In the genomic region with DNA sequence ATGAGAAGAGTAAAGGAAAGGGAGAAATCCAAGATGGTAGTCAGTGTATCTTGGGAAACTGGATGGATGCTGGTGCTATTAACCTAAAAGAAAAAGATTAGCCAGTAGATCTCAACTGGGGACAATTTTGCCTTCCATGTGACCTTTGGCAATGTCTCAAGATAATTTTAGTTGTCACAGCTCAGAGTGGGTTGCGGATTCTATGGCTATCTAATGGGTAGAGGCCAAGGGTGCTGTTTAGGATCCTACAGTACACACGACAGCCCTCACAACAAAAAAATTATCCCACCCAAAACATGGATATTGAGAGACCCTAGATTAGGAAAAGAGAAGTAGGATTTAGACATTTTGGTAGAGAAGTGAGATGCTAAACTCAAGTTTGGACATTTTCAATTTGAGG, we compare ENCODE assay signal across 26 cellular contexts.
"Had no signal": no experiment of that assay in that cellular context is flagged by ENCODE, and none has a peak within 500 bp of the region (broad histone marks: within the 10 kb centered on the region; RNA-seq: fewer than 3 reads in every experiment).

No MANE protein-coding gene starts in this region.

- H2AFZ ChIP-seq: neural progenitor cell had no signal

- H3K27me3 ChIP-seq: neural progenitor cell, neutrophil, right lobe of liver, sigmoid colon, stomach, thyroid gland, tibial nerve, upper lobe of left lung, vagina had no signal

- H3K4me3 ChIP-seq: neural progenitor cell, pancreas, prostate gland, right lobe of liver, sigmoid colon, stomach, thoracic aorta, thyroid gland, tibial nerve, upper lobe of left lung, vagina had no signal

- ATAC-seq: naive thymus-derived CD8-positive, alpha-beta T cell; pancreas; right cardiac atrium; right lobe of liver; stimulated activated effector memory CD8-positive, alpha-beta T cell treated with anti-CD3 and anti-CD28 coated beads, Interleukin-12 subunit alpha, Interleukin-12 subunit beta, amount 100 ng/mL, for 72 hours; stimulated activated naive B cell treated with anti-CD40 and anti-IgM and Interleukin-4, amounts not matched to agents 10 μg/mL and 1 μg/mL and 100 μg/mL, for 72 hours had no signal

- H3K9me3 ChIP-seq: neutrophil, pancreas, prostate gland, right lobe of liver, sigmoid colon, stomach, thoracic aorta, thyroid gland, tibial nerve, upper lobe of left lung, vagina had no signal

- DNase-seq: naive B cell; naive thymus-derived CD8-positive, alpha-beta T cell; nucleus accumbens; pancreas; retina; right cardiac atrium; right lobe of liver; sigmoid colon; small intestine; stimulated activated CD4-positive, alpha-beta T cell treated with anti-CD3 and anti-CD28 coated beads, Interleukin-15, amount 100 ng/mL, for 24 hours; stimulated activated CD4-positive, alpha-beta T cell treated with anti-CD3 and anti-CD28 coated beads, Interleukin-2, amount 100 ng/mL, for 24 hours; stimulated activated CD4-positive, alpha-beta T cell treated with anti-CD3 and anti-CD28 coated beads, Interleukin-2, amount 100 ng/mL, for 48 hours; stimulated activated CD4-positive, alpha-beta T cell treated with anti-CD3 and anti-CD28 coated beads, Interleukin-4, amount 100 ng/mL, for 24 hours; stimulated activated naive B cell treated with anti-CD40 and anti-IgM and Interleukin-4, amounts not matched to agents 10 μg/mL and 1 μg/mL and 100 μg/mL, for 72 hours; stimulated activated naive CD4-positive, alpha-beta T cell treated with Interleukin-2 at 50 U/mL for 16 hours; stomach; thyroid gland; trophoblast cell; upper lobe of left lung had no signal

- H3K4me1 ChIP-seq: neural progenitor cell, pancreas, prostate gland, sigmoid colon, stomach, thyroid gland, tibial nerve, upper lobe of left lung, vagina had no signal

- H3K36me3 ChIP-seq: neural progenitor cell, neutrophil, pancreas, prostate gland, right lobe of liver, sigmoid colon, stomach, thoracic aorta, thyroid gland, tibial nerve, upper lobe of left lung, vagina had no signal

- H3K27ac ChIP-seq: neural progenitor cell, neutrophil, pancreas, prostate gland, right lobe of liver, sigmoid colon, stomach, thoracic aorta, thyroid gland, tibial nerve, upper lobe of left lung, vagina had no signal
